ENCODE assay signal across 11 cellular contexts in genomic region chr5:14213813-14214585, GRCh38.
A peak's percentile ranks its signal among the peaks of the same experiment; 100 is the strongest.
DNase-seq lines count a peak whose midpoint lies in the region; ATAC-seq and TF ChIP-seq lines count a peak whose summit lies in the region.
"Had no signal": no experiment of that assay in that cellular context is flagged by ENCODE, and none has a peak within 500 bp of the region (broad histone marks: within the 10 kb centered on the region; RNA-seq: fewer than 3 reads in every experiment).

No MANE protein-coding gene starts in this region.

- no peak overlapping the region for H2BK5ac ChIP-seq in trophoblast cell (ENCODE audit: low read depth, low read length, poor library complexity)

- peaks cover 61% of the 10 kb centered on the region for H3K4me1 ChIP-seq in RWPE2 (ENCODE audit: insufficient read depth, poor library complexity, severe bottlenecking)
- H3K4me1 ChIP-seq in trophoblast cell (ENCODE audit: control insufficient read depth in 1 of 2, insufficient read depth in 2 of 2, low read length in 2 of 2) = peaks cover 17 to 22% of the 10 kb centered on the region in 2 experiments
- H3K4me1 ChIP-seq in SJCRH30 = peaks cover 10% of the 10 kb centered on the region

- no peak overlapping the region for H3K4me2 ChIP-seq in trophoblast cell (ENCODE audit: low read length)

- no CpG with 5 or more reads among the region's 6 CpGs for WGBS in trophoblast cell (ENCODE audit: extremely low coverage, insufficient coverage, insufficient read length)

- H2BK12ac ChIP-seq in trophoblast cell (ENCODE audit: low read length) = no peak overlapping the region

- no peaks in the 10 kb centered on the region for H3K9me3 ChIP-seq in RWPE2 (ENCODE audit: severe bottlenecking)
- peaks cover 1% of the 10 kb centered on the region for H3K9me3 ChIP-seq in trophoblast cell (ENCODE audit: insufficient read depth, low read depth, low read length)
- H3K9me3 ChIP-seq in SJCRH30 (replicated peaks) = no peaks in the 10 kb centered on the region

- no peak for DNase-seq in RWPE2 (ENCODE audit: low spot score)
- no peak for DNase-seq in trophoblast cell
- DNase-seq in GM13977 (ENCODE audit: low spot score) = no peak
- no peak for DNase-seq in SJCRH30
- DNase-seq in NCI-H345 treated with DMSO at 0.1 percent for 48 hours (lab: John Stamatoyannopoulos, UW; ENCODE audit: unreplicated experiment) = no peak
- DNase-seq in activated gamma-delta T cell (lab: John Stamatoyannopoulos, UW) = no peak
- DNase-seq: activated CD4-positive, alpha-beta memory T cell treated with anti-CD3 and anti-CD28 coated beads, Interleukin-2, amount 10 ng/mL, durations not matched to agents 7 days and 5 days; DMS79; stimulated activated CD4-positive, alpha-beta T cell treated with anti-CD3 and anti-CD28 coated beads, Interleukin-2, amount 100 ng/mL, for 24 hours had no signal

- H3K23ac ChIP-seq in trophoblast cell (ENCODE audit: low read length) = no peak overlapping the region

- H3K14ac ChIP-seq in trophoblast cell (ENCODE audit: low read length) = no peak overlapping the region

- no peak overlapping the region for H3K18ac ChIP-seq in trophoblast cell (ENCODE audit: low read length)

- H3K79me1 ChIP-seq in trophoblast cell (ENCODE audit: low read length) = peaks cover 11% of the 10 kb centered on the region

- no peak overlapping the region for H4K91ac ChIP-seq in trophoblast cell (ENCODE audit: low read depth, low read length)

- ATAC-seq in GM18909 (IDR thresholded peaks at IDR 0.05; ENCODE audit: poor library complexity, unreplicated experiment) (peak; percentile 48), HG02938 (IDR thresholded peaks at IDR 0.05; ENCODE audit: unreplicated experiment) (peak; percentile 36), RWPE2 (ENCODE audit: low read depth) (no peak)

- no peak overlapping the region for H2AFZ ChIP-seq in trophoblast cell (ENCODE audit: insufficient read depth, low read length, poor library complexity)

- no peaks in the 10 kb centered on the region for H3K27me3 ChIP-seq in RWPE2 (ENCODE audit: insufficient read depth, poor library complexity, severe bottlenecking)
- no peaks in the 10 kb centered on the region for H3K27me3 ChIP-seq in trophoblast cell (ENCODE audit: insufficient read depth, low read length)
- H3K27me3 ChIP-seq in SJCRH30 = no peaks in the 10 kb centered on the region

- no peak overlapping the region for H2BK120ac ChIP-seq in trophoblast cell (ENCODE audit: insufficient read depth, low read length, poor library complexity)

- no peak overlapping the region for H3K9ac ChIP-seq in trophoblast cell (ENCODE audit: low read length)

- peak overlapping the region; percentile 2 for H3K27ac ChIP-seq in RWPE2 (ENCODE audit: poor library complexity, severe bottlenecking)
- no peak overlapping the region for H3K27ac ChIP-seq in trophoblast cell (ENCODE audit: low read depth, low read length)
- H3K27ac ChIP-seq in SJCRH30 = no peak overlapping the region

- H3K4me3 ChIP-seq in RWPE2 (ENCODE audit: severe bottlenecking) (no peak overlapping the region), trophoblast cell (ENCODE audit: low read depth, low read length) (no peak overlapping the region), SJCRH30 (no peak overlapping the region)

- no peak overlapping the region for H4K8ac ChIP-seq in trophoblast cell (ENCODE audit: low read depth, low read length)

- no peak overlapping the region for H2AK5ac ChIP-seq in trophoblast cell (ENCODE audit: low read length)

- TF ChIP-seq CTCF in RWPE2 (IDR thresholded peaks at IDR 0.05; ENCODE audit: poor library complexity, severe bottlenecking) (no peak), GM13977 (IDR thresholded peaks at IDR 0.05; ENCODE audit: extremely low read depth, insufficient read depth, missing control alignments) (no peak)

- no peak overlapping the region for H4K12ac ChIP-seq in trophoblast cell (ENCODE audit: low read depth, low read length)

- in situ Hi-C loops in GM13977 (cut with MboI; ENCODE audit: low pct_unique_long_range_greater_than_20kb, low sequenced_read_pairs, unreplicated experiment) = no loop called here

- peaks cover 31% of the 10 kb centered on the region for H3K79me2 ChIP-seq in trophoblast cell (ENCODE audit: control insufficient read depth, insufficient read depth, low read length, poor library complexity)

- H3K36me3 ChIP-seq in RWPE2 (ENCODE audit: low read depth) (peaks cover 4% of the 10 kb centered on the region; the same call in 1 of the 2 replicates), trophoblast cell (ENCODE audit: control insufficient read depth in 1 of 2, insufficient read depth in 2 of 2, low read length in 2 of 2) (no peaks in the 10 kb centered on the region), SJCRH30 (no peaks in the 10 kb centered on the region)

- peak overlapping the region; percentile 81 for H3K4ac ChIP-seq in trophoblast cell (ENCODE audit: low read depth, low read length)
